8 cellular contexts compared by ENCODE assay signal in genomic region chr14:68794856-68795601, GRCh38. TPM values are rescaled to one million over a fixed set of nuclear protein-coding genes. Genes with fewer than 3 reads are reported as not detected.
DNase-seq lines count a peak whose midpoint lies in the region; ATAC-seq, FAIRE-seq and TF ChIP-seq lines count a peak whose summit lies in the region.

No MANE protein-coding gene starts in this region.

- no peaks in the 10 kb centered on the region for H3K27me3 ChIP-seq in vagina

- TF ChIP-seq POLR2A in vagina (IDR thresholded peaks at IDR 0.05) (peak in 1 of 2 donors; percentile 38), H54 (IDR thresholded peaks at IDR 0.05; ENCODE audit: low read depth, low read length) (no peak)

- H3K4me3 ChIP-seq in vagina: peak overlapping the region; percentile 84 to 95

- peak overlapping the region; percentile 96 for H3K4me3 Mint-ChIP-seq in activated T-cell treated with anti-CD3 and anti-CD28 coated beads, Interleukin-2, amount 50 U/mL, for 4 hours
- H3K4me3 Mint-ChIP-seq in natural killer cell: peak overlapping the region; percentile 98

- TF ChIP-seq CTCF in natural killer cell (IDR thresholded peaks at IDR 0.05) (no peak), vagina (IDR thresholded peaks at IDR 0.05) (no peak)

- no peak for FAIRE-seq in H54 (lab: Jason Lieb, UNC)

- TF ChIP-seq RAD21 in Ishikawa (IDR thresholded peaks at IDR 0.05; ENCODE audit: low read depth): no peak

- peaks cover 16% of the 10 kb centered on the region for H3K36me3 Mint-ChIP-seq in activated T-cell treated with anti-CD3 and anti-CD28 coated beads, Interleukin-2, amount 50 U/mL, for 4 hours (ENCODE audit: insufficient read depth)
- H3K36me3 Mint-ChIP-seq in natural killer cell: peaks cover 12% of the 10 kb centered on the region

- H3K4me1 ChIP-seq in vagina: peaks cover 13% of the 10 kb centered on the region

- peaks cover 0 to 19% of the 10 kb centered on the region in 2 donors for H3K36me3 ChIP-seq in vagina

- intact Hi-C loops in natural killer cell (cut with micrococcal nuclease) (loop anchor here (1.0 to 10.0 kb wide), 4 partner anchors 50 to 980 kb away; partner anchors contain the start of genes RAD51B, SUSD6 and ZFYVE26), vagina (cut with DNase I) (loop anchor here (5.0 kb wide), 4 partner anchors 113 to 853 kb away; no protein-coding TSS in a partner anchor)

- no peaks in the 10 kb centered on the region for H3K9me3 Mint-ChIP-seq in activated T-cell treated with anti-CD3 and anti-CD28 coated beads, Interleukin-2, amount 50 U/mL, for 4 hours
- H3K9me3 Mint-ChIP-seq in natural killer cell: no peaks in the 10 kb centered on the region

- H3K27me3 Mint-ChIP-seq in activated T-cell treated with anti-CD3 and anti-CD28 coated beads, Interleukin-2, amount 50 U/mL, for 4 hours (ENCODE audit: low read depth): no peaks in the 10 kb centered on the region
- H3K27me3 Mint-ChIP-seq in natural killer cell (ENCODE audit: low read depth in 2 of 2): no peaks in the 10 kb centered on the region

- no peaks in the 10 kb centered on the region for H3K9me3 ChIP-seq in vagina

- H3K27ac Mint-ChIP-seq in natural killer cell: peak overlapping the region; percentile 99

- peaks cover 45% of the 10 kb centered on the region for H3K4me1 Mint-ChIP-seq in activated T-cell treated with anti-CD3 and anti-CD28 coated beads, Interleukin-2, amount 50 U/mL, for 4 hours (ENCODE audit: low read depth)
- H3K4me1 Mint-ChIP-seq in natural killer cell: peaks cover 47 to 49% of the 10 kb centered on the region in 2 donors

- TF ChIP-seq EP300 in Ishikawa (IDR thresholded peaks at IDR 0.05; ENCODE audit: borderline replicate concordance): no peak; the same call in 1 of the 2 replicates

- DNase-seq in D341Med (ENCODE audit: low spot score) (peak; percentile 30), fibroblast of peridontal ligament (ENCODE audit: extremely low read depth) (peak; percentile 99), natural killer cell (no peak), vagina (ENCODE audit: extremely low spot score in 2 of 2) (peak in 1 of 2 donors; percentile 92), H54 (ENCODE audit: insufficient read length, low spot score) (no peak)
- peak; percentile 47 for DNase-seq in activated T-cell treated with anti-CD3 and anti-CD28 coated beads, Interleukin-2, amount 50 U/mL, for 4 hours

- peak overlapping the region; percentile 99 for H3K27ac ChIP-seq in vagina

- peak; percentile 13 to 14 for ATAC-seq in activated T-cell treated with anti-CD3 and anti-CD28 coated beads, Interleukin-2, amount 50 U/mL, for 4 hours
- ATAC-seq in natural killer cell (no peak), GM18519 (IDR thresholded peaks at IDR 0.05; ENCODE audit: low FRiP score, unreplicated experiment) (no peak)

TF ChIP-seq in Ishikawa, 13 proteins besides CTCF, POLR2A, EP300 and RAD21:
- peak; percentile 41; the same call in 1 of the 2 replicates for TF ChIP-seq ZBTB7A (IDR thresholded peaks at IDR 0.05; ENCODE audit: low read depth)
- TF ChIP-seq, protein P1, sequence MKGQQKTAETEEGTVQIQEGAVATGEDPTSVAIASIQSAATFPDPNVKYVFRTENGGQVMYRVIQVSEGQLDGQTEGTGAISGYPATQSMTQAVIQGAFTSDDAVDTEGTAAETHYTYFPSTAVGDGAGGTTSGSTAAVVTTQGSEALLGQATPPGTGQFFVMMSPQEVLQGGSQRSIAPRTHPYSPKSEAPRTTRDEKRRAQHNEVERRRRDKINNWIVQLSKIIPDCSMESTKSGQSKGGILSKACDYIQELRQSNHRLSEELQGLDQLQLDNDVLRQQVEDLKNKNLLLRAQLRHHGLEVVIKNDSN (IDR thresholded peaks at IDR 0.05): no peak
TF ChIP-seq in Ishikawa: peak in this region for 1.

RNA-seq across cellular contexts. Expression of gene ZFP36L1, which starts 2.2 kb away (rescaled TPM):
- total RNA-seq in activated T-cell treated with anti-CD3 and anti-CD28 coated beads, Interleukin-2, amount 50 U/mL, for 4 hours: 100 to 1,000 TPM; 179 to 242 (median 210) TPM
- total RNA-seq in natural killer cell (100 to 1,000 TPM; 143 to 167 (median 166) TPM), vagina (1,405 TPM)

Comparison
In these comparisons a context has a peak if more than half of its experiments do, and no peak if none do; other contexts are left out.
1. DNase-seq: peak in D341Med (single experiment), activated T-cell treated with anti-CD3 and anti-CD28 coated beads, Interleukin-2, amount 50 U/mL, for 4 hours (single experiment) and fibroblast of peridontal ligament (single experiment); none in natural killer cell (single experiment) and H54 (single experiment).
2. ATAC-seq: peak in activated T-cell treated with anti-CD3 and anti-CD28 coated beads, Interleukin-2, amount 50 U/mL, for 4 hours (2 of 2); none in natural killer cell (0 of 3) and GM18519 (single experiment).